Comparison of ENCODE assay signal across 8 cellular contexts in genomic region chr11:1870326-1870696, GRCh38. TPM values are rescaled to one million over a fixed set of nuclear protein-coding genes. Genes with fewer than 3 reads are reported as not detected.
DNase-seq lines count a peak whose midpoint lies in the region; ATAC-seq, FAIRE-seq and TF ChIP-seq lines count a peak whose summit lies in the region.
"Had no signal": no experiment of that assay in that cellular context is flagged by ENCODE, and none has a peak within 500 bp of the region (broad histone marks: within the 10 kb centered on the region; RNA-seq: fewer than 3 reads in every experiment).

No MANE protein-coding gene starts in this region.

- peaks cover 1 to 2% of the 10 kb centered on the region in 2 donors for H3K36me3 Mint-ChIP-seq in activated T-cell treated with anti-CD3 and anti-CD28 coated beads, Interleukin-2, amount 50 U/mL, for 72 hours (ENCODE audit: insufficient read depth in 2 of 2)

- H3K4me1 Mint-ChIP-seq in activated T-cell treated with anti-CD3 and anti-CD28 coated beads, Interleukin-2, amount 50 U/mL, for 72 hours (ENCODE audit: low read depth) = peaks cover 30% of the 10 kb centered on the region

- H3K9me3 ChIP-seq in kidney (ENCODE audit: control insufficient read depth in 1 of 2, low read length in 2 of 2) = no peaks in the 10 kb centered on the region
- no peaks in the 10 kb centered on the region for H3K9me3 ChIP-seq in tibial nerve

- H3K27ac ChIP-seq in kidney (ENCODE audit: low read depth in 2 of 2, low read length in 2 of 2) = no peak overlapping the region
- peak overlapping the region in 3 of 4 donors; percentile 40 to 77 (median 64) for H3K27ac ChIP-seq in tibial nerve

- no peak for TF ChIP-seq EP300 in tibial nerve (IDR thresholded peaks at IDR 0.05)

- H3K27me3 Mint-ChIP-seq in activated T-cell treated with anti-CD3 and anti-CD28 coated beads, Interleukin-2, amount 50 U/mL, for 72 hours (ENCODE audit: low read depth) = no peaks in the 10 kb centered on the region

- ATAC-seq in activated T-cell treated with anti-CD3 and anti-CD28 coated beads, Interleukin-2, amount 50 U/mL, for 72 hours (replicated peaks in 1 of 2) = peak in 1 of 2 donors; percentile 7
- ATAC-seq in HG03159 (IDR thresholded peaks at IDR 0.05; ENCODE audit: unreplicated experiment) = no peak

- no peak for FAIRE-seq in kidney (lab: Jason Lieb, UNC)

- TF ChIP-seq CTCF in kidney (IDR thresholded peaks at IDR 0.05; ENCODE audit: borderline replicate concordance, extremely low read depth, insufficient read depth) (no peak), tibial nerve (IDR thresholded peaks at IDR 0.05) (no peak)

- TF ChIP-seq POLR2A in tibial nerve (IDR thresholded peaks at IDR 0.05) = no peak

- H3K4me3 ChIP-seq in kidney (ENCODE audit: low read length in 2 of 2) = no peak overlapping the region
- peak overlapping the region in 2 of 4 donors; percentile 1 to 41 for H3K4me3 ChIP-seq in tibial nerve

- H3K27me3 ChIP-seq in tibial nerve = peaks cover 0 to 13% of the 10 kb centered on the region in 2 donors

- H3K4me1 ChIP-seq in kidney (ENCODE audit: control insufficient read depth in 1 of 2, insufficient read depth in 1 of 2, low read depth in 1 of 2, low read length in 2 of 2) (no peaks in the 10 kb centered on the region), tibial nerve (peaks cover 0 to 78% (median 29%) of the 10 kb centered on the region in 4 donors)

- no peak for DNase-seq in activated T-cell treated with anti-CD3 and anti-CD28 coated beads, Interleukin-2, amount 50 U/mL, for 72 hours
- DNase-seq in activated T-cell treated with anti-CD3 and anti-CD28 coated beads for 4 hours = no peak
- DNase-seq in kidney = peak; percentile 65
- no peak for DNase-seq in tibial nerve (ENCODE audit: low spot score in 2 of 2)
- DNase-seq in CD1c-positive myeloid dendritic cell (ENCODE audit: extremely low spot score) = no peak
- DNase-seq: occipital lobe, SIG-M5 had no signal

- 57 to 65% methylated on average over 11 to 12 of the region's 12 CpGs for WGBS in tibial nerve, 2 donors

- H3K27ac Mint-ChIP-seq in activated T-cell treated with anti-CD3 and anti-CD28 coated beads, Interleukin-2, amount 50 U/mL, for 72 hours = no peak overlapping the region

- H3K4me3 Mint-ChIP-seq in activated T-cell treated with anti-CD3 and anti-CD28 coated beads, Interleukin-2, amount 50 U/mL, for 72 hours = peak overlapping the region; percentile 33 to 48

- intact Hi-C loops in kidney (cut with DNase I) = no loop called here

- no peak overlapping the region for H3K9ac ChIP-seq in kidney (ENCODE audit: low read length in 2 of 2)

- H3K36me3 ChIP-seq in kidney (ENCODE audit: control insufficient read depth in 1 of 2, insufficient read depth in 2 of 2, low read length in 2 of 2) (no peaks in the 10 kb centered on the region), tibial nerve (no peaks in the 10 kb centered on the region)

- H3K9me3 Mint-ChIP-seq in activated T-cell treated with anti-CD3 and anti-CD28 coated beads, Interleukin-2, amount 50 U/mL, for 72 hours = no peaks in the 10 kb centered on the region

RNA-seq across cellular contexts. Expression of gene LSP1, which starts 17.4 kb away (rescaled TPM):
- 100 to 1,000 TPM; 301 to 312 TPM for total RNA-seq in activated T-cell treated with anti-CD3 and anti-CD28 coated beads, Interleukin-2, amount 50 U/mL, for 72 hours
- 26.1 TPM for total RNA-seq in kidney
- polyA plus RNA-seq in kidney (ENCODE audit: insufficient read depth, low read depth, low replicate concordance) = 8.4 TPM
- 10 to 100 TPM; 36.9 to 69.0 (median 50.2) TPM for total RNA-seq in tibial nerve

RNA-seq across cellular contexts. Expression of gene PRR33, which starts 21.4 kb away (rescaled TPM):
- not detected for total RNA-seq in activated T-cell treated with anti-CD3 and anti-CD28 coated beads, Interleukin-2, amount 50 U/mL, for 72 hours
- not detected for total RNA-seq in kidney
- not detected for polyA plus RNA-seq in kidney (ENCODE audit: insufficient read depth, low read depth, low replicate concordance)
- not detected for total RNA-seq in tibial nerve
- total RNA-seq: occipital lobe had no signal

RNA-seq across cellular contexts. Expression of gene TNNI2, which starts 31.5 kb away (rescaled TPM):
- 1 to 10 TPM; 1.2 TPM for total RNA-seq in activated T-cell treated with anti-CD3 and anti-CD28 coated beads, Interleukin-2, amount 50 U/mL, for 72 hours
- total RNA-seq in kidney (1.3 TPM), tibial nerve (not detected)
- polyA plus RNA-seq in kidney (ENCODE audit: insufficient read depth, low read depth, low replicate concordance) = not detected

RNA-seq across cellular contexts. Expression of gene SYT8, which starts 35.5 kb away (rescaled TPM):
- not detected for total RNA-seq in activated T-cell treated with anti-CD3 and anti-CD28 coated beads, Interleukin-2, amount 50 U/mL, for 72 hours
- total RNA-seq in kidney (1.7 TPM), tibial nerve (1 to 10 TPM in 2 of 4 donors, under 1 TPM in 1, not detected in 1; 0.39 to 4.2 (median 1.0) TPM)
- polyA plus RNA-seq in kidney (ENCODE audit: insufficient read depth, low read depth, low replicate concordance) = 1.2 TPM
- total RNA-seq: occipital lobe had no signal

RNA-seq across cellular contexts. Expression of gene TNNT3, which starts 49.2 kb away (rescaled TPM):
- total RNA-seq in activated T-cell treated with anti-CD3 and anti-CD28 coated beads, Interleukin-2, amount 50 U/mL, for 72 hours = 10 to 100 TPM in 1 of 2 donors, 1 to 10 TPM in 1; 5.6 to 15.5 TPM
- total RNA-seq in kidney = 0.60 TPM
- polyA plus RNA-seq in kidney (ENCODE audit: insufficient read depth, low read depth, low replicate concordance) = not detected
- 1 to 10 TPM; 4.4 to 8.6 (median 6.1) TPM for total RNA-seq in tibial nerve

Comparison
In these comparisons a context has a peak if more than half of its experiments do, and no peak if none do; other contexts are left out.
1. H3K27ac ChIP-seq: peak in tibial nerve (3 of 4); none in kidney (0 of 2).
2. RNA of gene LSP1, which starts 17.4 kb away (total RNA-seq): 301 to 312 TPM in activated T-cell treated with anti-CD3 and anti-CD28 coated beads, Interleukin-2, amount 50 U/mL, for 72 hours; 36.9 to 69.0 TPM in tibial nerve and 26.1 TPM in kidney (single experiment); every median in the first group is over 4 times any median in the second.